ENCODE assay signal across 28 cellular contexts in the genomic region with DNA sequence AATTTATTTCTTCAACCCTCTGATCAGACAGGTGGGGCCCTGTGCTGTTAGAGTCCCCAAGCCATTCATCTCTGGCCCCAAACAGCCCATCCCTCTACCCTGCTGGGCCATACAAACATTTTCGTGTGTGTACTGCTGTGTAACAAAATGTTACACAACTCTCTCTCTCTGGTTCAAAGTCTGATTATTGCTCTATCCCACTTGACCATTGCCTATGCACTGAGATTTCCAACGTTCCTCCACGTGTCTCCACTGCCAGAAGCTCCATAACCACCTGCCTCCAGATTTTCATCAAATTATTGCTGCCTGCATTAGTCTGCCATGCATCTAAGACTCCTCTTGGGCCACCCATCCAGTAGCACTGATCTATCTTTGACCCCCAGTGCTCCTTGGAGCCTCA.
"Had no signal": no experiment of that assay in that cellular context is flagged by ENCODE, and none has a peak within 500 bp of the region (broad histone marks: within the 10 kb centered on the region; RNA-seq: fewer than 3 reads in every experiment).

No MANE protein-coding gene starts in this region.

- H3K4me2 ChIP-seq: neural progenitor cell, smooth muscle cell had no signal

- H2AFZ ChIP-seq: neural progenitor cell, parathyroid adenoma had no signal

- H3K4me1 ChIP-seq: neural progenitor cell, parathyroid adenoma, psoas muscle, spleen, suprapubic skin, testis, tibial artery, transverse colon, upper lobe of right lung, uterus had no signal

- H3K4me3 ChIP-seq: neural progenitor cell, ovary, psoas muscle, skin epidermis, smooth muscle cell, spleen, suprapubic skin, testis, tibial artery, transverse colon, upper lobe of right lung, uterus had no signal

- H3K36me3 ChIP-seq: neural progenitor cell, ovary, spleen, suprapubic skin, tibial artery, transverse colon, upper lobe of right lung, uterus had no signal

- H3K9me3 ChIP-seq: ovary, psoas muscle, spleen, suprapubic skin, testis, tibial artery, transverse colon, upper lobe of right lung, uterus had no signal

- H3K9ac ChIP-seq: neural progenitor cell, parathyroid adenoma had no signal

- H3K27me3 ChIP-seq: neural progenitor cell, ovary, suprapubic skin, testis, tibial artery, transverse colon, upper lobe of right lung, uterus had no signal

- H3K79me2 ChIP-seq: parathyroid adenoma had no signal

- H3K27ac ChIP-seq: neural progenitor cell, ovary, parathyroid adenoma, psoas muscle, skin epidermis, spleen, suprapubic skin, testis, tibial artery, transverse colon, upper lobe of right lung, uterus had no signal

- ATAC-seq: natural killer cell; psoas muscle; right cardiac atrium; sciatic nerve; stimulated activated memory B cell treated with anti-CD40 and anti-IgM and Interleukin-4, amounts not matched to agents 10 μg/mL and 1 μg/mL and 100 μg/mL, for 72 hours; stimulated activated naive CD8-positive, alpha-beta T cell treated with anti-CD3 and anti-CD28 coated beads, Interleukin-15, amount 100 ng/mL, for 72 hours; stimulated activated naive CD8-positive, alpha-beta T cell treated with anti-CD3 and anti-CD28 coated beads, Interleukin-15, Interleukin-2, amounts not matched to agents 100 U/mL and 50 U/mL, for 24 hours; upper lobe of right lung had no signal

- DNase-seq: natural killer cell; occipital lobe; ovary; posterior cingulate gyrus; psoas muscle; right cardiac atrium; spleen; stimulated activated CD4-positive, alpha-beta T cell treated with anti-CD3 and anti-CD28 coated beads, Interleukin-12 subunit alpha, Interleukin-12 subunit beta, amount 100 ng/mL, for 4 hours; stimulated activated CD4-positive, alpha-beta T cell treated with anti-CD3 and anti-CD28 coated beads, Interleukin-1b, Interleukin-23, amount 100 ng/mL, for 48 hours; stimulated activated CD4-positive, alpha-beta T cell treated with anti-CD3 and anti-CD28 coated beads, Interleukin-4, amount 100 ng/mL, for 1 hour; stimulated activated CD4-positive, alpha-beta T cell treated with anti-CD3 and anti-CD28 coated beads, Interleukin-4, amount 100 ng/mL, for 4 hours; stimulated activated CD8-positive, alpha-beta memory T cell treated with anti-CD3 and anti-CD28 coated beads, Interleukin-4, amount 100 ng/mL, for 48 hours; stimulated activated naive CD4-positive, alpha-beta T cell; stimulated activated naive CD8-positive, alpha-beta T cell treated with anti-CD3 and anti-CD28 coated beads, Interleukin-15, amount 100 ng/mL, for 72 hours; stimulated activated naive CD8-positive, alpha-beta T cell treated with anti-CD3 and anti-CD28 coated beads, Interleukin-15, Interleukin-2, amounts not matched to agents 100 U/mL and 50 U/mL, for 24 hours; substantia nigra; testis; tibial artery; transverse colon; upper lobe of right lung; uterus had no signal
